9 cellular contexts compared by ENCODE assay signal in the genomic region with DNA sequence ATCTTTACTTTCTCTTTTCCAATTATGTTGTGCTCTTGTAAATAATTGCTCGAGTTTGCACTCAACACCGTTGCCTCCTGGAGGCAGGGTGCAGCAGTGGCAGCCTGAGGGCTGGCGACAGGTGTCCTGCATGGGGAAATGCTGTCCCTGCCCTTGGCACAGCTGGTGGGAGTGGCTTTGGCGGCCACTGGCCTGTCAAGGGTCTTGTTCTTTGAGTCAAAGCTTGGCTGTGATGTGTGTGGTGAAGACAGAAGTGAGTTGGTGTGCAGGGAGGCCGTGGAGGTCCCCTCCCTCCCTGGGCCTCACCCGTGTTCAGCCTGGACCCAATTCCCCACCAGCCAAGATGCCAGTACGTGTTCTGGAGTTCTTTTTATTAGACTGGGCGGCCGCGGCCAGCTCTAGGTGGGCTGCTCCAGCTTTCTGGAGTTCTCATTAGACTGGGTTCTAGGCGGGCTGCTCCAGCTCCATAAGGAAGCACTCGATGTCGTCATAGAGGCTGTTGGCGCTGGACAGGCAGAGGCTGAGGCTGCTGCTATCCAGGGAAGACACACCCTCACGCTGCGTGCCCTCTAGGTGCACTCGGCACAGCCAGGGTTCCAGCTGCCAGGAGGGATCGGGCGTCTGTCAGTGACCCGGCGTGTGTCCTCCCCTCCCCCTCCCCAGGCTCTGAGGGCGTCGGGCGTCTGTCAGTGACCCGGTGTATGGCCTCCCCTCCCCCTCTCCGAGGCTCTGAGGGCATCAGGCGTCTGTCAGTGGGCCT. TPM values are rescaled to one million over a fixed set of nuclear protein-coding genes. Genes with fewer than 3 reads are reported as not detected.
DNase-seq lines count a peak whose midpoint lies in the region; ATAC-seq and TF ChIP-seq lines count a peak whose summit lies in the region.
"Had no signal": no experiment of that assay in that cellular context is flagged by ENCODE, and none has a peak within 500 bp of the region (broad histone marks: within the 10 kb centered on the region; RNA-seq: fewer than 3 reads in every experiment).

No MANE protein-coding gene starts in this region.

- no peaks in the 10 kb centered on the region for H3K36me3 Mint-ChIP-seq in naive B cell

- H3K4me1 Mint-ChIP-seq in naive B cell = peaks cover 11 to 27% (median 13%) of the 10 kb centered on the region in 3 donors

- TF ChIP-seq CTCF in astrocyte of the spinal cord (IDR thresholded peaks at IDR 0.05; ENCODE audit: low read depth, low read length) = peak; percentile 31
- TF ChIP-seq CTCF in lower lobe of right lung (IDR thresholded peaks at IDR 0.05) = no peak

- peak overlapping the region in 4 of 8 donors; percentile 25 to 84 (median 52) for H3K4me3 Mint-ChIP-seq in naive B cell

- no peak for ATAC-seq in naive B cell (ENCODE audit: low read depth in 2 of 2)
- ATAC-seq in lower lobe of right lung = no peak

- in situ Hi-C loops in KBM-7 (cut with MboI; ENCODE audit: low pct_unique_long_range_greater_than_20kb, low sequenced_read_pairs) (no loop called here), astrocyte of the spinal cord (cut with HindIII; ENCODE audit: low sequenced_read_pairs) (no loop called here)

- H3K4me3 ChIP-seq in astrocyte of the spinal cord (ENCODE audit: low read depth, low read length) = no peak overlapping the region
- no peak overlapping the region for H3K4me3 ChIP-seq in lower lobe of right lung

- H3K9me3 Mint-ChIP-seq in naive B cell = no peaks in the 10 kb centered on the region

- DNase-seq in D341Med (ENCODE audit: low spot score) (peak; percentile 76), KBM-7 (peak; percentile 41), astrocyte of the spinal cord (ENCODE audit: low read depth, low spot score) (no peak), naive B cell (no peak), lower lobe of right lung (no peak), NCI-H128 (lab: John Stamatoyannopoulos, UW; ENCODE audit: unreplicated experiment) (no peak), SKM-1 (lab: John Stamatoyannopoulos, UW; ENCODE audit: unreplicated experiment) (no peak), NCI-H446 (lab: John Stamatoyannopoulos, UW) (no peak)

- no peaks in the 10 kb centered on the region for H3K27me3 ChIP-seq in lower lobe of right lung (ENCODE audit: low read depth)

- H3K27ac ChIP-seq in lower lobe of right lung = no peak overlapping the region

- intact Hi-C loops in lower lobe of right lung (cut with DNase I) = no loop called here

- no peaks in the 10 kb centered on the region for H3K27me3 Mint-ChIP-seq in naive B cell

- peaks cover 34% of the 10 kb centered on the region for H3K4me1 ChIP-seq in lower lobe of right lung

- H3K27ac Mint-ChIP-seq in naive B cell = peak overlapping the region in 4 of 6 donors; percentile 53 to 90 (median 72)

- H3K9me3 ChIP-seq in lower lobe of right lung = no peaks in the 10 kb centered on the region

- peaks cover 78% of the 10 kb centered on the region for H3K36me3 ChIP-seq in lower lobe of right lung

RNA-seq across cellular contexts. Expression of a gene that starts 3.4 kb away (rescaled TPM):
- polyA plus RNA-seq in naive B cell (ENCODE audit: low read depth in 6 of 6) = 10 to 100 TPM; 28.5 to 89.8 (median 50.2) TPM
- 84.8 TPM for total RNA-seq in lower lobe of right lung

RNA-seq across cellular contexts. Expression of a gene that starts 12.4 kb away (rescaled TPM):
- polyA plus RNA-seq in naive B cell (ENCODE audit: low read depth in 6 of 6) = not detected
- not detected for total RNA-seq in lower lobe of right lung
- total RNA-seq: urinary bladder had no signal

RNA-seq across cellular contexts. Expression of a gene that starts 14.6 kb away (rescaled TPM):
- polyA plus RNA-seq in naive B cell (ENCODE audit: low read depth in 6 of 6) = not detected
- total RNA-seq in lower lobe of right lung = not detected
- total RNA-seq: urinary bladder had no signal
- polyA plus RNA-seq: urinary bladder had no signal

RNA-seq across cellular contexts. Expression of a gene that starts 24.7 kb away (rescaled TPM):
- not detected for polyA plus RNA-seq in naive B cell (ENCODE audit: low read depth in 6 of 6)
- total RNA-seq in lower lobe of right lung = 1.3 TPM
- total RNA-seq: urinary bladder had no signal

RNA-seq across cellular contexts. Expression of a gene that starts 36.1 kb away (rescaled TPM):
- polyA plus RNA-seq in naive B cell (ENCODE audit: low read depth in 6 of 6) = 10 to 100 TPM in 1 of 6 donors, 1 to 10 TPM in 5; 2.3 to 16.4 (median 5.2) TPM
- total RNA-seq in lower lobe of right lung = 31.5 TPM

Comparison
In these comparisons a context has a peak if more than half of its experiments do, and no peak if none do; other contexts are left out.
1. DNase-seq: peak in D341Med (single experiment) and KBM-7 (single experiment); none in astrocyte of the spinal cord (single experiment), naive B cell (single experiment), lower lobe of right lung (single experiment), NCI-H128 (single experiment), SKM-1 (single experiment) and NCI-H446 (0 of 2).